In the genomic region with DNA sequence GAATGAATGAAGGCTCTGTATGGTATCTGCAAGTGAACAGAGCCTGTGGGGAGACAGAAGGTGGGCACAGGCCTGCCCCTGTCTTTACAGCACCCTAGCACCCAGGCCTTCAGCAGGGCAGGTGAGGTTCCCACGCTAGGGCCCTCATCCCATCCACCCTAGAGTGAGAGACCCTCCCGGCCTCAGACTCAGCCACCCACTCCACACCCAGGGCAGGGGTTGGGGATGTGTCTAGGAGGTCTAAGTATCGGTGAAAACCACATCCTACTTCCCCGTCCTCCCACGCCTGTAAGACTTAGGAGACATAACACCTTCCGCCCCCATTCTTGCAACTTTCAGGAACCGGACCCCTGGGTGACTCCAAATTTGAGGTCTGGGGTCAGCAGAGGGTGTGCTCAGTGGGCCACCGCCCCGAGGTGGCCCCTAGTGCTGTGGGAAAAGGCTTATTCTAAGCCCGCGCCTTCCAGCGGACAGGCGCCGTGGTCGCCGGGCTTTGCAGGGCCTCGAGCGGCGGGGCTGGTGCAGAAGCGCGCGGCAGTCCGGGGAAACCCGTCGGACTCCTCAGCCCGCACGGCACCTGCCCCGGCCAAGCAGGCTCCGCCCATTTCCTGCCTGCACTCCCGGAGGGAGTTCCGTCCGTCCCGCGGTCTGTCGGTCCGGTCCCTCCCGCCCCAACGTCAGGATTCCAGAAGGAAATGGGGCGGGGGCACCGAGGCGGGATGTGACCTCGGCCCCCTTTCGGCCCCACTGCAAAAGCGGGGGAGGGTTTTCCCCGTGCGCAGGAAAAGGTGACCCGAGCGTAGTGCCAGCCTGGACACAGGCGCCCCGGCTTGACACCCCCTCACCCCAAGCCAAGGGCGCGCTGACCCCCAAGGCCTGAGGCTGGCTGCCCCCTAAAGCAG, we compare ENCODE assay signal across 9 cellular contexts. TPM values are rescaled to one million over a fixed set of nuclear protein-coding genes. Genes with fewer than 3 reads are reported as not detected.
DNase-seq lines count a peak whose midpoint lies in the region; ATAC-seq, FAIRE-seq and TF ChIP-seq lines count a peak whose summit lies in the region.
"Had no signal": no experiment of that assay in that cellular context is flagged by ENCODE, and none has a peak within 500 bp of the region (broad histone marks: within the 10 kb centered on the region; RNA-seq: fewer than 3 reads in every experiment).

No MANE protein-coding gene starts in this region.

- H3K9me3 ChIP-seq in gastroesophageal sphincter: no peaks in the 10 kb centered on the region
- no peaks in the 10 kb centered on the region for H3K9me3 ChIP-seq in pancreas

- peak overlapping the region; percentile 8 to 88 (median 86) for H3K27ac ChIP-seq in gastroesophageal sphincter
- peak overlapping the region; percentile 65 to 79 (median 73) for H3K27ac ChIP-seq in pancreas

- no peaks in the 10 kb centered on the region for H3K27me3 ChIP-seq in gastroesophageal sphincter
- no peaks in the 10 kb centered on the region for H3K27me3 ChIP-seq in pancreas

- H3K36me3 ChIP-seq in gastroesophageal sphincter (peaks cover 0 to 11% of the 10 kb centered on the region in 2 donors), pancreas (no peaks in the 10 kb centered on the region)

- ATAC-seq in HG02642 (IDR thresholded peaks at IDR 0.05; ENCODE audit: poor library complexity, unreplicated experiment) (peak; percentile 38), gastroesophageal sphincter (peak; percentile 34), pancreas (peak; percentile 47 to 66 (median 62)), GM18517 (IDR thresholded peaks at IDR 0.05; ENCODE audit: unreplicated experiment) (no peak)

- H3K4me3 ChIP-seq in gastroesophageal sphincter (peak overlapping the region; percentile 69 to 71), pancreas (peak overlapping the region; percentile 44 to 96 (median 66))

- DNase-seq in NCI-H187 (lab: John Stamatoyannopoulos, UW) (peak; percentile 12 to 51), NCI-H187 treated with DMSO at 0.1 percent for 48 hours (lab: John Stamatoyannopoulos, UW) (no peak), NCI-H69 (lab: John Stamatoyannopoulos, UW) (peak; percentile 69), activated T-helper 1 cell treated with Interleukin-2 at 50 U/mL for 16 hours (ENCODE audit: low read depth) (peak; percentile 40), pancreas (peak; percentile 84 to 96 (median 88))

- H3K4me1 ChIP-seq in gastroesophageal sphincter (peaks cover 0 to 64% (median 42%) of the 10 kb centered on the region in 3 donors), pancreas (peaks cover 11 to 23% (median 11%) of the 10 kb centered on the region in 3 donors)

- no peak for TF ChIP-seq CTCF in gastroesophageal sphincter (IDR thresholded peaks at IDR 0.05)
- no peak for TF ChIP-seq CTCF in pancreas (IDR thresholded peaks at IDR 0.05)

- TF ChIP-seq EP300 in gastroesophageal sphincter (IDR thresholded peaks at IDR 0.05): no peak

- WGBS in gastroesophageal sphincter (ENCODE audit: low coverage in 1 of 2), 2 donors: 80% methylated on average over 1 of the region's 52 CpGs; no CpG with 5 or more reads in 1 of the 2 donors
- WGBS in pancreas, 2 donors: 11% methylated on average over 47 to 52 of the region's 52 CpGs

- no peak for FAIRE-seq in pancreas (lab: Jason Lieb, UNC)
- FAIRE-seq: G401.6 had no signal

- intact Hi-C loops in pancreas (cut with DNase I): loop anchor here in 1 of 3 donors (5.0 kb wide), 1 partner anchor 441 kb away; a partner anchor contains a TSS

- no peak for TF ChIP-seq POLR2A in gastroesophageal sphincter (IDR thresholded peaks at IDR 0.05)

RNA-seq across cellular contexts. Expression of a gene that starts 0.9 kb away (rescaled TPM):
- total RNA-seq in gastroesophageal sphincter (1 to 10 TPM in 2 of 4 donors, under 1 TPM in 2; 0.62 to 4.6 (median 1.9) TPM), pancreas (1 to 10 TPM; 1.3 to 5.2 (median 3.1) TPM)
- 1 to 10 TPM; 5.6 to 7.3 TPM for polyA plus RNA-seq in pancreas

RNA-seq across cellular contexts. Expression of a gene that starts 2.4 kb away (rescaled TPM):
- total RNA-seq in gastroesophageal sphincter (10 to 100 TPM; 53.7 to 73.0 (median 67.6) TPM), pancreas (10 to 100 TPM; 27.2 to 39.4 (median 32.2) TPM)
- polyA plus RNA-seq in pancreas: 10 to 100 TPM; 35.7 to 49.2 TPM

RNA-seq across cellular contexts. Expression of a gene that starts 8.8 kb away (rescaled TPM):
- total RNA-seq in gastroesophageal sphincter: 10 to 100 TPM in 2 of 4 donors, 1 to 10 TPM in 2; 9.0 to 13.8 (median 10.0) TPM
- total RNA-seq in pancreas: 10 to 100 TPM in 3 of 6 donors, 1 to 10 TPM in 3; 8.5 to 12.8 (median 9.8) TPM
- polyA plus RNA-seq in pancreas: 10 to 100 TPM; 12.8 to 22.0 TPM

RNA-seq across cellular contexts. Expression of a gene that starts 22.4 kb away (rescaled TPM):
- 10 to 100 TPM; 19.8 to 27.7 (median 22.6) TPM for total RNA-seq in gastroesophageal sphincter
- total RNA-seq in pancreas: 10 to 100 TPM; 13.9 to 23.1 (median 17.2) TPM
- polyA plus RNA-seq in pancreas: 10 to 100 TPM; 67.8 to 84.7 TPM

RNA-seq across cellular contexts. Expression of a gene that starts 57.4 kb away (rescaled TPM):
- total RNA-seq in gastroesophageal sphincter (1 to 10 TPM in 1 of 4 donors, under 1 TPM in 2, not detected in 1; 0.40 to 1.6 (median 0.58) TPM), pancreas (1 to 10 TPM in 1 of 6 donors, under 1 TPM in 5; 0.31 to 1.0 (median 0.70) TPM)
- polyA plus RNA-seq in pancreas: 1 to 10 TPM; 2.4 to 3.7 TPM
